Comparison of ENCODE assay signal across 11 cellular contexts in the genomic region with DNA sequence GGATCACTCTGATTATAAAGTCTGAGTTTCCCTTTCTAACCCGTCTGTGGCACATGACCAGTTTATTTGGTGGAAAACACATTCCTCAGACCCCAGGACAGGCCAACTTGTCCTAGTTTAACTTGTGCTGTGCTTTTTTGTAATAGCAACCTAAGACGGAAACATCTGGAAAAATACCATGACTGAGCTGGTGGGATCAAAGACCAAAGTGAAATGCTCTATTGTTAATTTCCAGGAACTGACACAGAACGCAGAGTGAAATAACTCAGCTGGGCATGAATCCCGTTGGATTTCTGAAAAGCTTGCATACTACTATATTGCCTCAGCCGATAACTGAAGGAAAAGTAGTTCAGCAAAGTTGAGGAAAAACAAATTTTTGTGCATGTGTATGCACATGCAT.
DNase-seq lines count a peak whose midpoint lies in the region; ATAC-seq and TF ChIP-seq lines count a peak whose summit lies in the region.
"Had no signal": no experiment of that assay in that cellular context is flagged by ENCODE, and none has a peak within 500 bp of the region (broad histone marks: within the 10 kb centered on the region; RNA-seq: fewer than 3 reads in every experiment).

No MANE protein-coding gene starts in this region.

- 51% methylated on average over 5 of the region's 5 CpGs for WGBS in hepatocyte (ENCODE audit: low lambda C conversion rate, missing lambda C conversion rate)
- 3 to 5% methylated on average over 5 of the region's 5 CpGs for WGBS in aorta, 2 donors

- H3K9me2 ChIP-seq in hepatocyte (replicated peaks; ENCODE audit: insufficient read depth) = no peaks in the 10 kb centered on the region

- ATAC-seq in Right ventricle myocardium inferior = peak; percentile 70
- ATAC-seq in aorta (ENCODE audit: low FRiP score) = peak; percentile 49

- intact Hi-C loops in Right ventricle myocardium inferior (cut with DNase I) = loop anchor here (2.0 to 5.0 kb wide), 3 partner anchors 38 to 143 kb away; no protein-coding TSS in a partner anchor
- intact Hi-C loops in cardiac septum (cut with DNase I) = loop anchor here (2.0 to 10.0 kb wide), 2 partner anchors 188 to 270 kb away; a partner anchor contains a TSS
- intact Hi-C loops in aorta (cut with DNase I) = loop anchor here (5.0 to 10.0 kb wide), 3 partner anchors 100 to 270 kb away; a partner anchor contains a TSS

- DNase-seq in Right ventricle myocardium inferior (ENCODE audit: missing footprints) = no peak
- DNase-seq in cardiac septum (ENCODE audit: low spot score) = no peak
- DNase-seq in hepatocyte (ENCODE audit: low spot score) = no peak
- DNase-seq in putamen (ENCODE audit: low spot score) = peak; percentile 40
- DNase-seq in aorta = no peak
- DNase-seq in NK-92 (lab: John Stamatoyannopoulos, UW; ENCODE audit: unreplicated experiment) = no peak
- no peak for DNase-seq in cortex of kidney (lab: John Stamatoyannopoulos, UW)
- no peak for DNase-seq in MV-4-11 (lab: John Stamatoyannopoulos, UW)
- DNase-seq: 8988T; activated naive CD8-positive, alpha-beta T cell treated with anti-CD3 and anti-CD28 coated beads for 36 hours had no signal

- TF ChIP-seq CTCF in hepatocyte (IDR thresholded peaks at IDR 0.05; ENCODE audit: poor library complexity) = no peak

- H3K9me3 ChIP-seq in hepatocyte (ENCODE audit: low read depth) = no peaks in the 10 kb centered on the region
- H3K9me3 ChIP-seq in aorta (ENCODE audit: control insufficient read depth, low read length) = no peaks in the 10 kb centered on the region
- H3K9me3 ChIP-seq: neutrophil had no signal

- H3K4me2 ChIP-seq in hepatocyte = peak overlapping the region; percentile 35

- no peaks in the 10 kb centered on the region for H3K27me3 ChIP-seq in hepatocyte
- H3K27me3 ChIP-seq in aorta (ENCODE audit: control insufficient read depth in 1 of 2, insufficient read depth in 2 of 2, low read length in 1 of 2) = no peaks in the 10 kb centered on the region
- H3K27me3 ChIP-seq: neutrophil had no signal

- H3K4me3 ChIP-seq in hepatocyte (no peak overlapping the region), aorta (ENCODE audit: low read length in 2 of 2) (peak overlapping the region in 1 of 2 donors; percentile 14)

- H4K20me1 ChIP-seq in hepatocyte (ENCODE audit: insufficient read depth, poor library complexity, severe bottlenecking) = no peaks in the 10 kb centered on the region

- H3K36me3 ChIP-seq in hepatocyte (replicated peaks; ENCODE audit: insufficient read depth, low read depth) (no peaks in the 10 kb centered on the region), aorta (ENCODE audit: control insufficient read depth in 1 of 2, insufficient read depth in 2 of 2, low read length in 1 of 2) (no peaks in the 10 kb centered on the region)
- H3K36me3 ChIP-seq: neutrophil had no signal

- H3K4me1 ChIP-seq in hepatocyte (ENCODE audit: insufficient read depth) = peaks cover 6% of the 10 kb centered on the region
- peaks cover 0 to 1% of the 10 kb centered on the region in 2 donors for H3K4me1 ChIP-seq in aorta (ENCODE audit: control insufficient read depth in 1 of 2, insufficient read depth in 2 of 2, low read length in 2 of 2)

- no peaks in the 10 kb centered on the region for H3K79me2 ChIP-seq in hepatocyte

- H2AFZ ChIP-seq in hepatocyte = no peak overlapping the region

- H3K27ac ChIP-seq in hepatocyte (no peak overlapping the region), aorta (ENCODE audit: low read depth in 1 of 2, low read length in 2 of 2) (peak overlapping the region in 1 of 2 donors; percentile 28)
- H3K27ac ChIP-seq: neutrophil had no signal
